2 cellular contexts compared by ENCODE assay signal in genomic region chr20:38420232-38421085, GRCh38.
TF ChIP-seq lines count a peak whose summit lies in the region.

No MANE protein-coding gene starts in this region.

TF ChIP-seq in GM23338, 12 proteins besides CTCF, POLR2A, EP300 and RAD21:
- TF ChIP-seq ZNF114 (CRISPR knock-in tag; IDR thresholded peaks at IDR 0.05) (no peak), POLR2AphosphoS5 (IDR thresholded peaks at IDR 0.05; ENCODE audit: low read depth) (no peak), NANOG (IDR thresholded peaks at IDR 0.05; ENCODE audit: borderline replicate concordance) (no peak), ZNF331 (CRISPR knock-in tag; IDR thresholded peaks at IDR 0.05; ENCODE audit: low read depth) (no peak), JUNB (IDR thresholded peaks at IDR 0.05; ENCODE audit: unreplicated experiment) (no peak), EZH2phosphoT487 (IDR thresholded peaks at IDR 0.05; ENCODE audit: unreplicated experiment) (no peak), EZH2 (IDR thresholded peaks at IDR 0.05; ENCODE audit: low read depth, unreplicated experiment) (no peak), REST (IDR thresholded peaks at IDR 0.05; ENCODE audit: unreplicated experiment) (no peak), ZNF462 (CRISPR knock-in tag; IDR thresholded peaks at IDR 0.05) (no peak), ETS1 (IDR thresholded peaks at IDR 0.05) (no peak), CREB1 (CRISPR knock-in tag; IDR thresholded peaks at IDR 0.05; ENCODE audit: low read depth) (no peak), STAT1 (IDR thresholded peaks at IDR 0.05; ENCODE audit: unreplicated experiment) (no peak)
TF ChIP-seq in GM23338: peak in this region for 0.

TF ChIP-seq in IMR-90, 13 proteins besides CTCF, POLR2A, EP300 and RAD21:
- TF ChIP-seq RCOR1 (IDR thresholded peaks at IDR 0.05; ENCODE audit: insufficient replicate concordance, low read length) (no peak), NFE2L2 (IDR thresholded peaks at IDR 0.05; ENCODE audit: low read depth, low read length) (no peak), CEBPB (IDR thresholded peaks at IDR 0.05; ENCODE audit: low read depth, low read length) (no peak), FOS (IDR thresholded peaks at IDR 0.05; ENCODE audit: low read depth, low read length) (no peak), RFX5 (IDR thresholded peaks at IDR 0.05; ENCODE audit: low read depth, low read length) (no peak), BHLHE40 (IDR thresholded peaks at IDR 0.05; ENCODE audit: low read depth, low read length) (no peak), MAFK (IDR thresholded peaks at IDR 0.05; ENCODE audit: low read depth, low read length) (no peak), ELK1 (IDR thresholded peaks at IDR 0.05; ENCODE audit: borderline replicate concordance, low read depth, low read length) (no peak), MXI1 (IDR thresholded peaks at IDR 0.05; ENCODE audit: borderline replicate concordance, low read depth, low read length) (no peak)
